Comparison of ENCODE assay signal across 24 cellular contexts in genomic region chr11:123173856-123174186, GRCh38. TPM values are rescaled to one million over a fixed set of nuclear protein-coding genes. Genes with fewer than 3 reads are reported as not detected.
DNase-seq lines count a peak whose midpoint lies in the region; FAIRE-seq and TF ChIP-seq lines count a peak whose summit lies in the region.
"Had no signal": no experiment of that assay in that cellular context is flagged by ENCODE, and none has a peak within 500 bp of the region (broad histone marks: within the 10 kb centered on the region; RNA-seq: fewer than 3 reads in every experiment).

No MANE protein-coding gene starts in this region.

- H4K20me1 ChIP-seq in GM23248 (ENCODE audit: insufficient read depth) (no peaks in the 10 kb centered on the region), keratinocyte (ENCODE audit: control insufficient read depth, extremely low read depth, insufficient read depth, low read length) (no peaks in the 10 kb centered on the region)

- H3K9ac ChIP-seq in GM23248 (peak overlapping the region; percentile 53), keratinocyte (ENCODE audit: control insufficient read depth, extremely low read depth, insufficient read depth, low read length) (no peak overlapping the region)

- 69 to 71% methylated on average over 3 of the region's 3 CpGs for WGBS in GM23248 (ENCODE audit: low coverage in 1 of 2, low lambda C conversion rate in 2 of 2, missing lambda C conversion rate in 2 of 2), 2 experiments
- WGBS in stomach, 5 donors, result 83 to 94% (median 92%) methylated on average over 3 of the region's 3 CpGs

- H3K4me2 ChIP-seq in GM23248 (ENCODE audit: unreplicated experiment) (peak overlapping the region; percentile 52), keratinocyte (ENCODE audit: control insufficient read depth, extremely low read depth, insufficient read depth, low read depth, low read length) (peak overlapping the region; percentile 41)

- H3K4me3 ChIP-seq in GM23248 (0 out of 2 replicates have a peak overlapping the region, but pooled peaks have one; percentile 17), keratinocyte (ENCODE audit: control insufficient read depth in 2 of 3, extremely low read depth in 1 of 3, insufficient read depth in 2 of 3, low read depth in 1 of 3, low read length in 3 of 3) (no peak overlapping the region), stomach (no peak overlapping the region)
- H3K4me3 ChIP-seq: cardiac muscle cell, MG63 had no signal

- H3K9me3 ChIP-seq in GM23248 (ENCODE audit: low read depth) (no peaks in the 10 kb centered on the region), keratinocyte (ENCODE audit: control insufficient read depth, low read depth, low read length) (no peaks in the 10 kb centered on the region), stomach (no peaks in the 10 kb centered on the region)
- H3K9me3 ChIP-seq: MG63 had no signal

- in situ Hi-C loops in GM23248 (cut with MboI), result no loop called here

- no peak overlapping the region for H3K4me3 Mint-ChIP-seq in brain
- H3K4me3 Mint-ChIP-seq: activated naive CD8-positive, alpha-beta T cell treated with anti-CD3 and anti-CD28 coated beads for 36 hours; CD4-positive, CD25-positive, alpha-beta regulatory T cell; neural crest cell had no signal

- H3K79me2 ChIP-seq in GM23248 (ENCODE audit: insufficient read depth) (peaks cover 38% of the 10 kb centered on the region), keratinocyte (ENCODE audit: control insufficient read depth, insufficient read depth, low read length) (no peaks in the 10 kb centered on the region)

- FAIRE-seq in keratinocyte (lab: Jason Lieb, UNC), result no peak
- FAIRE-seq: G401.6, small intestine, urothelium cell line had no signal

- H3K36me3 ChIP-seq in GM23248 (ENCODE audit: low read depth) (peaks cover 32% of the 10 kb centered on the region), keratinocyte (ENCODE audit: control insufficient read depth in 2 of 2, extremely low read depth in 1 of 2, insufficient read depth in 2 of 2, low read length in 2 of 2) (no peaks in the 10 kb centered on the region), stomach (no peaks in the 10 kb centered on the region)
- H3K36me3 ChIP-seq: cardiac muscle cell had no signal

- H3K27me3 ChIP-seq in GM23248 (replicated peaks; ENCODE audit: insufficient read depth) (no peaks in the 10 kb centered on the region), keratinocyte (ENCODE audit: control insufficient read depth, extremely low read depth, insufficient read depth, low read length) (no peaks in the 10 kb centered on the region), stomach (no peaks in the 10 kb centered on the region)
- H3K27me3 ChIP-seq: cardiac muscle cell, MG63 had no signal

- peaks cover 11% of the 10 kb centered on the region for H3K36me3 Mint-ChIP-seq in brain
- H3K36me3 Mint-ChIP-seq: activated naive CD8-positive, alpha-beta T cell treated with anti-CD3 and anti-CD28 coated beads for 36 hours; CD4-positive, CD25-positive, alpha-beta regulatory T cell had no signal

- no peaks in the 10 kb centered on the region for H3K9me2 ChIP-seq in GM23248 (ENCODE audit: insufficient read depth)

- H3K4me1 ChIP-seq in GM23248 (ENCODE audit: insufficient read depth), result peaks cover 67% of the 10 kb centered on the region
- peaks cover 32% of the 10 kb centered on the region for H3K4me1 ChIP-seq in keratinocyte (ENCODE audit: control insufficient read depth, extremely low read depth, insufficient read depth, low read length)
- peaks cover 0 to 27% (median 6%) of the 10 kb centered on the region in 4 donors for H3K4me1 ChIP-seq in stomach

- intact Hi-C loops in stomach (cut with DNase I; ENCODE audit: low total_unique reads), result no loop called here

- TF ChIP-seq CTCF in brain (conservative IDR thresholded peaks at IDR 0.05) (no peak), keratinocyte (optimal IDR thresholded peaks at IDR 0.05 in 1 of 3, IDR thresholded peaks at IDR 0.05 in 1 of 3, conservative IDR thresholded peaks at IDR 0.05 in 1 of 3; ENCODE audit: extremely low read depth in 1 of 3, insufficient read depth in 2 of 3, low read length in 3 of 3) (no peak), stomach (IDR thresholded peaks at IDR 0.05) (no peak)

- peaks cover 82% of the 10 kb centered on the region for H3F3A ChIP-seq in GM23248 (ENCODE audit: insufficient read depth)

- H3K9me3 Mint-ChIP-seq in brain, result peaks cover 0 to 5% (median 0%) of the 10 kb centered on the region in 5 experiments
- H3K9me3 Mint-ChIP-seq: activated naive CD8-positive, alpha-beta T cell treated with anti-CD3 and anti-CD28 coated beads for 36 hours; activated T-helper 2 cell treated with anti-CD3 and anti-CD28 coated beads, Interferon-gamma antibody, Interleukin-2, Interleukin-4, amounts not matched to agents 10 μg/mL and 5 μg/mL and 100 μg/mL, durations not matched to agents 14 hours and 24 hours and 36 hours; neural crest cell had no signal

- no peak for TF ChIP-seq POLR2A in stomach (IDR thresholded peaks at IDR 0.05)

- H2AFZ ChIP-seq in GM23248 (no peak overlapping the region), keratinocyte (ENCODE audit: control insufficient read depth, low read length) (no peak overlapping the region)

- no peak for TF ChIP-seq EP300 in stomach (IDR thresholded peaks at IDR 0.05)

- dilution Hi-C loops in keratinocyte (cut with MboI; ENCODE audit: extremely low pct_ligation_motif_present, low sequenced_read_pairs), result no loop called here

- H3K27me3 Mint-ChIP-seq in brain, result peaks cover 5% of the 10 kb centered on the region

- no peak for DNase-seq in GM23248
- no peak for DNase-seq in keratinocyte (ENCODE audit: low read depth, low spot score)
- DNase-seq in stomach, result no peak
- DNase-seq in central memory CD4-positive, alpha-beta T cell, result no peak
- DNase-seq in cerebellar cortex (ENCODE audit: low spot score), result no peak
- no peak for DNase-seq in NCI-H1436 treated with DMSO at 0.1 percent for 48 hours (lab: John Stamatoyannopoulos, UW)
- DNase-seq in cerebellar nuclear complex (lab: John Stamatoyannopoulos, UW), result no peak
- DNase-seq: activated CD4-positive, alpha-beta T cell treated with anti-CD3 and anti-CD28 coated beads for 4 hours; activated naive CD8-positive, alpha-beta T cell treated with anti-CD3 and anti-CD28 coated beads for 36 hours; CD4-positive, CD25-positive, alpha-beta regulatory T cell; left cardiac atrium; NCI-H2171; NCI-H526; small intestine; stimulated activated CD4-positive, alpha-beta T cell treated with anti-CD3 and anti-CD28 coated beads, Interleukin-4, amount 100 ng/mL, for 24 hours; T-helper 1 cell had no signal

- peak overlapping the region in 4 of 5 experiments; percentile 80 to 89 (median 84) for H3K27ac Mint-ChIP-seq in brain
- H3K27ac Mint-ChIP-seq: activated naive CD8-positive, alpha-beta T cell treated with anti-CD3 and anti-CD28 coated beads for 36 hours; activated T-helper 2 cell treated with anti-CD3 and anti-CD28 coated beads, Interferon-gamma antibody, Interleukin-2, Interleukin-4, amounts not matched to agents 10 μg/mL and 5 μg/mL and 100 μg/mL, durations not matched to agents 14 hours and 24 hours and 36 hours; CD4-positive, CD25-positive, alpha-beta regulatory T cell; progenitor cell of endocrine pancreas had no signal

- no peaks in the 10 kb centered on the region for H3K9me1 ChIP-seq in keratinocyte (ENCODE audit: control insufficient read depth, extremely low read depth, insufficient read depth, low read length)

- peaks cover 48% of the 10 kb centered on the region for H3K4me1 Mint-ChIP-seq in brain
- H3K4me1 Mint-ChIP-seq: activated naive CD8-positive, alpha-beta T cell treated with anti-CD3 and anti-CD28 coated beads for 36 hours; CD4-positive, CD25-positive, alpha-beta regulatory T cell had no signal

- H3K27ac ChIP-seq in GM23248, result peak overlapping the region; percentile 90
- H3K27ac ChIP-seq in keratinocyte (ENCODE audit: control insufficient read depth, insufficient read depth, low read length), result peak overlapping the region; percentile 72
- peak overlapping the region; percentile 17 to 70 (median 41) for H3K27ac ChIP-seq in stomach
- H3K27ac ChIP-seq: cardiac muscle cell had no signal

RNA-seq across cellular contexts. Expression of gene CLMP, which starts 21.2 kb away (rescaled TPM):
- 195 and 215 TPM in 2 replicates for total RNA-seq in GM23248 (2014; rRNA removed; shearing (Covaris generic))
- polyA plus RNA-seq in GM23248 (2016; fragmentation: Nextera tagmentation; extraction: Ambion mirVana) (159 and 166 TPM in 2 replicates), brain (ENCODE audit: insufficient read depth, low read depth, low replicate concordance) (17.6 TPM), keratinocyte (2.7 to 5.4 TPM (median 3.1 TPM) in 3 replicates), stomach (10 to 100 TPM in 2 of 3 donors, 1 to 10 TPM in 1; 4.9 to 16.2 (median 13.5) TPM)
- 7.0 TPM for polyA plus RNA-seq in keratinocyte (2011; ENCODE audit: low read depth)
- polyA plus RNA-seq in keratinocyte (2011; cell fraction: cytosol; rRNA removed), result 1.7 and 2.8 TPM in 2 replicates
- 2.2 and 4.6 TPM in 2 replicates for polyA plus RNA-seq in keratinocyte (2011; cell fraction: nucleus; rRNA removed)
- 1.8 and 2.8 TPM in 2 replicates for polyA plus RNA-seq in keratinocyte (2012; ENCODE audit: low replicate concordance)
- polyA minus RNA-seq in keratinocyte, result 6.3 to 11.2 TPM (median 9.6 TPM) in 3 replicates
- polyA minus RNA-seq in keratinocyte (2011; cell fraction: cytosol; rRNA and poly(A)+ RNA removed), result 2.5 TPM
- polyA minus RNA-seq in keratinocyte (2011; cell fraction: nucleus; rRNA and poly(A)+ RNA removed), result 1.9 and 5.5 TPM in 2 replicates
- 10 to 100 TPM; 37.8 to 81.2 (median 46.7) TPM for total RNA-seq in stomach
